In genomic region chr1:231337472-231338269, GRCh38 we compare ENCODE assay signal across 8 cellular contexts. TPM values are rescaled to one million over a fixed set of nuclear protein-coding genes. Genes with fewer than 3 reads are reported as not detected.
DNase-seq lines count a peak whose midpoint lies in the region; ATAC-seq and TF ChIP-seq lines count a peak whose summit lies in the region.

Gene EXOC8 (minus strand): TSS chr1:231337852. CDS start chr1:231337745, 107 bp downstream.

- peaks cover 5% of the 10 kb centered on the region for H3K4me1 ChIP-seq in NT2/D1 (ENCODE audit: insufficient read depth, insufficient read length)
- H3K4me1 ChIP-seq in endodermal cell (ENCODE audit: control insufficient read depth, insufficient read depth, low read length), result peaks cover 8% of the 10 kb centered on the region
- H3K4me1 ChIP-seq in mesendoderm (ENCODE audit: control insufficient read depth, low read depth, low read length), result peaks cover 13% of the 10 kb centered on the region

- H3K36me3 Mint-ChIP-seq in activated CD8-positive, alpha-beta memory T cell treated with anti-CD3 and anti-CD28 coated beads, Interleukin-2, amount 10 ng/mL, durations not matched to agents 7 days and 5 days, result peaks cover 35% of the 10 kb centered on the region
- H3K36me3 Mint-ChIP-seq in endodermal cell (ENCODE audit: low read depth), result peaks cover 23% of the 10 kb centered on the region

- H3K4ac ChIP-seq in mesendoderm (ENCODE audit: low read depth, low read length), result no peak within 1 kb of the TSS

- H3K36me3 ChIP-seq in NT2/D1 (ENCODE audit: insufficient read depth, insufficient read length, low read length) (peaks cover 56% of the 10 kb centered on the region), endodermal cell (ENCODE audit: control insufficient read depth, insufficient read depth, low read length) (peaks cover 19% of the 10 kb centered on the region), mesendoderm (ENCODE audit: control insufficient read depth, insufficient read depth, low read length) (no peaks in the 10 kb centered on the region)

- peak within 1 kb of the TSS; percentile 97 for H3K4me3 Mint-ChIP-seq in activated CD8-positive, alpha-beta memory T cell treated with anti-CD3 and anti-CD28 coated beads, Interleukin-2, amount 10 ng/mL, durations not matched to agents 7 days and 5 days
- peak within 1 kb of the TSS; percentile 100 for H3K4me3 Mint-ChIP-seq in endodermal cell

- H3K9ac ChIP-seq in NT2/D1 (ENCODE audit: insufficient read length, low read depth) (peak within 1 kb of the TSS; percentile 97), endodermal cell (ENCODE audit: extremely low read depth, low read length, poor library complexity, severe bottlenecking) (peak within 1 kb of the TSS; percentile 71), mesendoderm (ENCODE audit: low read length) (peak within 1 kb of the TSS; percentile 88)

- H3K79me2 ChIP-seq in mesendoderm (ENCODE audit: control insufficient read depth, insufficient read depth, low read length), result peaks cover 43% of the 10 kb centered on the region

- no peak within 1 kb of the TSS for H2BK15ac ChIP-seq in mesendoderm (replicated peaks; ENCODE audit: low read depth)

- TF ChIP-seq CTCF in endodermal cell (conservative IDR thresholded peaks at IDR 0.05), result peak; percentile 8

- H3K4me2 ChIP-seq in mesendoderm (ENCODE audit: low read length), result peak within 1 kb of the TSS; percentile 94

- peak within 1 kb of the TSS; percentile 94 for H3K4me3 ChIP-seq in NT2/D1 (ENCODE audit: insufficient read length, low read depth)
- peak within 1 kb of the TSS; percentile 98 for H3K4me3 ChIP-seq in endodermal cell (ENCODE audit: low read length)
- H3K4me3 ChIP-seq in mesendoderm (ENCODE audit: low read length), result peak within 1 kb of the TSS; percentile 94

- peaks cover 16% of the 10 kb centered on the region for H3K79me1 ChIP-seq in mesendoderm (ENCODE audit: low read length)

- in situ Hi-C loops in Caki2 (cut with HindIII; ENCODE audit: low pct_unique_long_range_greater_than_20kb, low sequenced_read_pairs), result no loop called here

- H3K27ac ChIP-seq in endodermal cell (ENCODE audit: low read depth, low read length) (peak within 1 kb of the TSS; percentile 89), mesendoderm (ENCODE audit: low read depth, low read length) (peak within 1 kb of the TSS; percentile 86)

- no peak within 1 kb of the TSS for H4K8ac ChIP-seq in mesendoderm (ENCODE audit: low read depth, low read length)

- peaks cover 3% of the 10 kb centered on the region for H3K27me3 Mint-ChIP-seq in activated CD8-positive, alpha-beta memory T cell treated with anti-CD3 and anti-CD28 coated beads, Interleukin-2, amount 10 ng/mL, durations not matched to agents 7 days and 5 days
- H3K27me3 Mint-ChIP-seq in endodermal cell (ENCODE audit: insufficient read depth), result no peaks in the 10 kb centered on the region

- H3K56ac ChIP-seq in mesendoderm (ENCODE audit: low read length), result peak within 1 kb of the TSS; percentile 92

- peak within 1 kb of the TSS; percentile 98 for H3K27ac Mint-ChIP-seq in activated CD8-positive, alpha-beta memory T cell treated with anti-CD3 and anti-CD28 coated beads, Interleukin-2, amount 10 ng/mL, durations not matched to agents 7 days and 5 days
- H3K27ac Mint-ChIP-seq in endodermal cell, result peak within 1 kb of the TSS; percentile 98

- H2AK5ac ChIP-seq in mesendoderm (ENCODE audit: low read length), result no peak within 1 kb of the TSS

- CTCF ChIA-PET in activated CD8-positive, alpha-beta memory T cell treated with anti-CD3 and anti-CD28 coated beads, Interleukin-2, amount 10 ng/mL, durations not matched to agents 7 days and 5 days (lab: Charles Lee), result interaction anchor here (0.7 to 3.7 kb wide), 20 partner anchors 9 to 288 kb away, joined by 3 to 18 read pairs (median 3); partner anchors contain the start of gene EGLN1

- H2BK5ac ChIP-seq in mesendoderm (ENCODE audit: low read length), result no peak within 1 kb of the TSS

- no peak within 1 kb of the TSS for H2BK120ac ChIP-seq in mesendoderm (ENCODE audit: low read depth, low read length)

- H3K9me3 ChIP-seq in NT2/D1 (ENCODE audit: insufficient read depth, low read length), result no peaks in the 10 kb centered on the region
- no peaks in the 10 kb centered on the region for H3K9me3 ChIP-seq in endodermal cell (ENCODE audit: control insufficient read depth, low read length)

- H3K27me3 ChIP-seq in NT2/D1 (ENCODE audit: insufficient read depth, insufficient read length) (no peaks in the 10 kb centered on the region), endodermal cell (ENCODE audit: control insufficient read depth, insufficient read depth, low read length, poor library complexity, severe bottlenecking) (no peaks in the 10 kb centered on the region), mesendoderm (ENCODE audit: insufficient read depth, low read length, poor library complexity) (no peaks in the 10 kb centered on the region)

- no peak within 1 kb of the TSS for H4K5ac ChIP-seq in mesendoderm (ENCODE audit: low read length)

- peak within 1 kb of the TSS; percentile 2 for H3K18ac ChIP-seq in mesendoderm (ENCODE audit: low read length)

- peak within 1 kb of the TSS; percentile 57 for H3K23ac ChIP-seq in mesendoderm (ENCODE audit: low read length)

- peak; percentile 98 for DNase-seq in Caki2 (ENCODE audit: low read depth)
- peak in 75 of 76 experiments; percentile 46 to 98 (median 93) for DNase-seq in HUDEP-2 (lab: John Stamatoyannopoulos, UW; ENCODE audit: unreplicated experiment in 76 of 76)
- peak; percentile 99 for DNase-seq in NT2/D1 (ENCODE audit: low read depth, low spot score)
- DNase-seq in activated CD8-positive, alpha-beta memory T cell treated with anti-CD3 and anti-CD28 coated beads, Interleukin-2, amount 10 ng/mL, durations not matched to agents 7 days and 5 days, result peak; percentile 97
- peak; percentile 99 for DNase-seq in endodermal cell
- peak; percentile 98 for DNase-seq in mesendoderm
- peak; percentile 95 for DNase-seq in stimulated activated CD8-positive, alpha-beta memory T cell treated with anti-CD3 and anti-CD28 coated beads, Interleukin-15, amount 100 ng/mL, for 1 hour (ENCODE audit: low read depth)

- ATAC-seq in GM21381 (IDR thresholded peaks at IDR 0.05; ENCODE audit: unreplicated experiment), result peak; percentile 76
- peak; percentile 85 for ATAC-seq in activated CD8-positive, alpha-beta memory T cell treated with anti-CD3 and anti-CD28 coated beads, Interleukin-2, amount 10 ng/mL, durations not matched to agents 7 days and 5 days

- H3K4me1 Mint-ChIP-seq in activated CD8-positive, alpha-beta memory T cell treated with anti-CD3 and anti-CD28 coated beads, Interleukin-2, amount 10 ng/mL, durations not matched to agents 7 days and 5 days, result peaks cover 60% of the 10 kb centered on the region
- peaks cover 42% of the 10 kb centered on the region for H3K4me1 Mint-ChIP-seq in endodermal cell

- no peaks in the 10 kb centered on the region for H3K9me3 Mint-ChIP-seq in activated CD8-positive, alpha-beta memory T cell treated with anti-CD3 and anti-CD28 coated beads, Interleukin-2, amount 10 ng/mL, durations not matched to agents 7 days and 5 days (ENCODE audit: low read depth)
- no peaks in the 10 kb centered on the region for H3K9me3 Mint-ChIP-seq in endodermal cell

- WGBS in endodermal cell (ENCODE audit: insufficient coverage in 1 of 2, insufficient read length in 1 of 2), 2 experiments, result 0 to 1% methylated on average over 41 to 74 of the region's 74 CpGs
- WGBS in mesendoderm (ENCODE audit: extremely low coverage, insufficient coverage, low lambda C conversion rate), result no CpG with 5 or more reads among the region's 74 CpGs

RNA-seq across cellular contexts. Expression of gene EXOC8, which starts in this region (rescaled TPM):
- total RNA-seq in Caki2 (2014; rRNA removed; shearing (Covaris generic); ENCODE audit: low replicate concordance), result 7.7 and 9.9 TPM in 2 replicates
- total RNA-seq in activated CD8-positive, alpha-beta memory T cell treated with anti-CD3 and anti-CD28 coated beads, Interleukin-2, amount 10 ng/mL, durations not matched to agents 7 days and 5 days, result 10 to 100 TPM; 18.8 to 19.3 TPM
- total RNA-seq in endodermal cell, result 10 to 100 TPM in 1 of 2 donors, 1 to 10 TPM in 1; 9.9 to 13.1 TPM
- polyA plus RNA-seq in endodermal cell (2013, experiment 1 of 2), result 5.6 TPM
- 6.0 TPM for polyA plus RNA-seq in endodermal cell (2013, experiment 2 of 2)
- polyA plus RNA-seq in mesendoderm (2013, experiment 1 of 2), result 3.2 TPM
- polyA plus RNA-seq in mesendoderm (2013, experiment 2 of 2), result 3.2 TPM

Comparison
In these comparisons a context has a peak if more than half of its experiments do, and no peak if none do; other contexts are left out.
1. Peak in every context shown above with its lines: DNase-seq, ATAC-seq, H3K4me3 ChIP-seq and H3K27ac ChIP-seq.